In the genomic region with DNA sequence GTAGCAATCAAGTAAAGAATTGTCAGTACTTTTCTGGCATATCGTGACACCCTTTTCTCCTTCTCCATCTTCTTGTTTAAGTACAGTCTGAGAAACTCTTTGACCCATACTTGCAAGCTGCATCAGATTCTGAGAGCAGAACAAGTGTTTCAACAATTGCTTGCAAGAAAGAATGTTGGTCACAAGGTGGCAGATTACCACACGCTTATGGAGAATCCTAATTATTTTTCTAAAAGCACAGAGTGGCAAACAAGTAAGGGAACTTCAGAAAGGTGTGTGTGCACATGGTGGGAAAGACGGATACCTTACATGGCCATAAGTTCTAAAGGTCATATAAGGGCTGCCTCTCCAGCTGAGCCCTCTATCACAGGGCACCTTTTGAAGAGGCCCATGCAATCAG, we compare ENCODE assay signal across 13 cellular contexts.
DNase-seq lines count a peak whose midpoint lies in the region; ATAC-seq and TF ChIP-seq lines count a peak whose summit lies in the region.
"Had no signal": no experiment of that assay in that cellular context is flagged by ENCODE, and none has a peak within 500 bp of the region (broad histone marks: within the 10 kb centered on the region; RNA-seq: fewer than 3 reads in every experiment).

No MANE protein-coding gene starts in this region.

- no peaks in the 10 kb centered on the region for H3F3A ChIP-seq in GM23248 (ENCODE audit: insufficient read depth)
- no peaks in the 10 kb centered on the region for H3F3A ChIP-seq in neural cell (ENCODE audit: insufficient read depth, low read length, poor library complexity, severe bottlenecking)

- H3K4me1 ChIP-seq in GM23248 (ENCODE audit: insufficient read depth) (no peaks in the 10 kb centered on the region), vagina (no peaks in the 10 kb centered on the region)
- H3K4me1 ChIP-seq: tibial nerve had no signal

- H3K79me2 ChIP-seq in GM23248 (ENCODE audit: insufficient read depth), result no peaks in the 10 kb centered on the region
- H3K79me2 ChIP-seq in neural cell (replicated peaks; ENCODE audit: insufficient read depth, low read length), result no peaks in the 10 kb centered on the region

- H3K4me2 ChIP-seq in GM23248 (ENCODE audit: unreplicated experiment), result no peak overlapping the region
- no peak overlapping the region for H3K4me2 ChIP-seq in neural cell (ENCODE audit: low read length)

- TF ChIP-seq CTCF in epithelial cell of esophagus (IDR thresholded peaks at IDR 0.05; ENCODE audit: insufficient read depth, low read depth, low read length, missing control alignments) (peak; percentile 47), neural cell (IDR thresholded peaks at IDR 0.05; ENCODE audit: poor library complexity, severe bottlenecking) (peak; percentile 56), vagina (IDR thresholded peaks at IDR 0.05) (no peak), omental fat pad (IDR thresholded peaks at IDR 0.05) (no peak)

- H3K9me3 ChIP-seq in GM23248 (ENCODE audit: low read depth) (no peaks in the 10 kb centered on the region), neural cell (ENCODE audit: low read length) (no peaks in the 10 kb centered on the region), vagina (no peaks in the 10 kb centered on the region)
- H3K9me3 ChIP-seq: tibial nerve had no signal

- H3K36me3 ChIP-seq in GM23248 (ENCODE audit: low read depth), result no peaks in the 10 kb centered on the region
- no peaks in the 10 kb centered on the region for H3K36me3 ChIP-seq in neural cell (ENCODE audit: insufficient read depth, low read length)
- H3K36me3 ChIP-seq in vagina, result no peaks in the 10 kb centered on the region
- H3K36me3 ChIP-seq: tibial nerve had no signal

- H4K20me1 ChIP-seq in GM23248 (ENCODE audit: insufficient read depth), result no peaks in the 10 kb centered on the region
- H4K20me1 ChIP-seq in neural cell (ENCODE audit: insufficient read depth), result no peaks in the 10 kb centered on the region

- no peak for TF ChIP-seq POLR2A in vagina (IDR thresholded peaks at IDR 0.05)

- peak; percentile 62 for TF ChIP-seq RAD21 in neural cell (conservative IDR thresholded peaks at IDR 0.05)

- ATAC-seq in GM21390 (IDR thresholded peaks at IDR 0.05; ENCODE audit: unreplicated experiment), result no peak
- ATAC-seq in omental fat pad (ENCODE audit: low FRiP score), result no peak

- no peak overlapping the region for H3K4me3 ChIP-seq in GM23248
- H3K4me3 ChIP-seq in epithelial cell of esophagus (ENCODE audit: low read length), result no peak overlapping the region
- H3K4me3 ChIP-seq in neural cell (ENCODE audit: low read length), result no peak overlapping the region
- H3K4me3 ChIP-seq in vagina, result no peak overlapping the region
- H3K4me3 ChIP-seq: tibial nerve had no signal

- TF ChIP-seq EP300 in neural cell (conservative IDR thresholded peaks at IDR 0.05; ENCODE audit: poor library complexity, severe bottlenecking), result no peak

- WGBS in GM23248 (ENCODE audit: low coverage in 1 of 2, low lambda C conversion rate in 2 of 2, missing lambda C conversion rate in 2 of 2), 2 experiments, result 32% methylated on average over 3 of the region's 3 CpGs

- intact Hi-C loops in vagina (cut with DNase I), result no loop called here

- peak; percentile 51 for DNase-seq in GM23248
- DNase-seq in OCI-M1 (lab: John Stamatoyannopoulos, UW), result peak; percentile 27
- DNase-seq in epithelial cell of esophagus (ENCODE audit: low read depth), result peak; percentile 47
- no peak for DNase-seq in vagina (ENCODE audit: extremely low spot score in 2 of 2)
- DNase-seq in omental fat pad (ENCODE audit: low spot score), result no peak
- DNase-seq: Calu3, foreskin melanocyte, NCI-H345, nephron progenitor cell, SHP77 treated with DMSO at 0.1 percent for 48 hours had no signal

- in situ Hi-C loops in GM23248 (cut with MboI), result loop anchor here (25.0 kb wide), 1 partner anchor 714 kb away; no protein-coding TSS in a partner anchor

- H3K9ac ChIP-seq in GM23248, result no peak overlapping the region
- no peak overlapping the region for H3K9ac ChIP-seq in neural cell (ENCODE audit: low read length)

- no peaks in the 10 kb centered on the region for H3K9me2 ChIP-seq in GM23248 (ENCODE audit: insufficient read depth)
- H3K9me2 ChIP-seq in neural cell (ENCODE audit: insufficient read depth, low read length), result no peaks in the 10 kb centered on the region

- no peak overlapping the region for H3K27ac ChIP-seq in GM23248
- no peak overlapping the region for H3K27ac ChIP-seq in neural cell (ENCODE audit: low read length)
- no peak overlapping the region for H3K27ac ChIP-seq in vagina
- H3K27ac ChIP-seq: tibial nerve had no signal

- H3K27me3 ChIP-seq in GM23248 (replicated peaks; ENCODE audit: insufficient read depth) (no peaks in the 10 kb centered on the region), neural cell (ENCODE audit: insufficient read depth, low read depth, low read length) (no peaks in the 10 kb centered on the region), vagina (no peaks in the 10 kb centered on the region)
- H3K27me3 ChIP-seq: tibial nerve had no signal

- H2AFZ ChIP-seq in GM23248 (no peak overlapping the region), neural cell (ENCODE audit: low read depth, low read length) (no peak overlapping the region)

TF ChIP-seq in neural cell, 6 proteins besides CTCF, POLR2A, EP300 and RAD21:
- TF ChIP-seq SMC3 (conservative IDR thresholded peaks at IDR 0.05; ENCODE audit: poor library complexity), result peak; percentile 63
- no peak for TF ChIP-seq POLR2AphosphoS5 (IDR thresholded peaks at IDR 0.05)
TF ChIP-seq in neural cell: peak in this region for 1.

Comparison
In these comparisons a context has a peak if more than half of its experiments do, and no peak if none do; other contexts are left out.
1. DNase-seq: peak in GM23248 (single experiment), OCI-M1 (single experiment) and epithelial cell of esophagus (single experiment); none in vagina (0 of 2) and omental fat pad (single experiment).
2. CTCF ChIP-seq: peak in epithelial cell of esophagus (single experiment) and neural cell (single experiment); none in vagina (0 of 3) and omental fat pad (0 of 3).